Comparison of ENCODE assay signal across 16 cellular contexts in genomic region chr6:79420054-79420453, GRCh38.
A peak's percentile ranks its signal among the peaks of the same experiment; 100 is the strongest.
DNase-seq lines count a peak whose midpoint lies in the region; ATAC-seq and TF ChIP-seq lines count a peak whose summit lies in the region.
"Had no signal": no experiment of that assay in that cellular context is flagged by ENCODE, and none has a peak within 500 bp of the region (broad histone marks: within the 10 kb centered on the region; RNA-seq: fewer than 3 reads in every experiment).

No MANE protein-coding gene starts in this region.

- H3K4me1 ChIP-seq in body of pancreas (peaks cover 6% of the 10 kb centered on the region), parathyroid adenoma (no peaks in the 10 kb centered on the region), right cardiac atrium (ENCODE audit: control insufficient read depth, insufficient read depth, low read length) (no peaks in the 10 kb centered on the region)
- H3K4me1 ChIP-seq: upper lobe of right lung had no signal

- H3K27ac Mint-ChIP-seq in activated T-helper 2 cell treated with anti-CD3 and anti-CD28 coated beads, Interferon-gamma antibody, Interleukin-2, Interleukin-4, amounts not matched to agents 10 μg/mL and 5 μg/mL and 100 μg/mL, durations not matched to agents 14 hours and 24 hours and 36 hours: no peak overlapping the region
- H3K27ac Mint-ChIP-seq: activated CD4-positive, alpha-beta memory T cell treated with anti-CD3 and anti-CD28 coated beads for 36 hours; immature natural killer cell had no signal

- H3K36me3 Mint-ChIP-seq in activated T-helper 2 cell treated with anti-CD3 and anti-CD28 coated beads, Interferon-gamma antibody, Interleukin-2, Interleukin-4, amounts not matched to agents 10 μg/mL and 5 μg/mL and 100 μg/mL, durations not matched to agents 14 hours and 24 hours and 36 hours (ENCODE audit: low read depth): no peaks in the 10 kb centered on the region
- H3K36me3 Mint-ChIP-seq: activated CD4-positive, alpha-beta memory T cell treated with anti-CD3 and anti-CD28 coated beads for 36 hours; immature natural killer cell had no signal

- WGBS in body of pancreas, 2 donors: 15 to 25% methylated on average over 1 of the region's 1 CpG
- WGBS in right cardiac atrium: 40% methylated on average over 1 of the region's 1 CpG

- H3K4me2 ChIP-seq in parathyroid adenoma (ENCODE audit: low read length): no peak overlapping the region

- no peak overlapping the region for H3K9ac ChIP-seq in parathyroid adenoma

- TF ChIP-seq CTCF in body of pancreas (IDR thresholded peaks at IDR 0.05) (no peak), parathyroid adenoma (IDR thresholded peaks at IDR 0.05) (no peak)

- H2AFZ ChIP-seq in parathyroid adenoma: peak overlapping the region; percentile 69

- H3K27me3 Mint-ChIP-seq in activated T-helper 2 cell treated with anti-CD3 and anti-CD28 coated beads, Interferon-gamma antibody, Interleukin-2, Interleukin-4, amounts not matched to agents 10 μg/mL and 5 μg/mL and 100 μg/mL, durations not matched to agents 14 hours and 24 hours and 36 hours (ENCODE audit: low read depth): peaks cover 5% of the 10 kb centered on the region

- peak; percentile 54 for ATAC-seq in body of pancreas
- ATAC-seq in right cardiac atrium: no peak
- ATAC-seq: Panc1, upper lobe of right lung had no signal

- DNase-seq in NCI-H1105 treated with DMSO at 0.1 percent for 48 hours (lab: John Stamatoyannopoulos, UW) (peak; percentile 36), NCI-H1105 (lab: John Stamatoyannopoulos, UW) (no peak), LHCN-M2 (ENCODE audit: low read depth) (peak; percentile 19), body of pancreas (no peak), ACHN (no peak), right cardiac atrium (no peak)
- no peak for DNase-seq in activated T-helper 2 cell treated with anti-CD3 and anti-CD28 coated beads, Interferon-gamma antibody, Interleukin-2, Interleukin-4, amounts not matched to agents 10 μg/mL and 5 μg/mL and 100 μg/mL, durations not matched to agents 14 hours and 24 hours and 36 hours (ENCODE audit: low spot score)
- DNase-seq: activated CD4-positive, alpha-beta memory T cell treated with anti-CD3 and anti-CD28 coated beads for 36 hours; activated naive CD4-positive, alpha-beta T cell treated with Interleukin-2 at 50 U/mL for 16 hours; immature natural killer cell; T-helper 2 cell; upper lobe of right lung had no signal

- intact Hi-C loops in body of pancreas (cut with DNase I): no loop called here
- intact Hi-C loops in activated T-helper 2 cell treated with anti-CD3 and anti-CD28 coated beads, Interferon-gamma antibody, Interleukin-2, Interleukin-4, amounts not matched to agents 10 μg/mL and 5 μg/mL and 100 μg/mL, durations not matched to agents 14 hours and 24 hours and 36 hours (cut with micrococcal nuclease): no loop called here
- intact Hi-C loops in right cardiac atrium (cut with DNase I): no loop called here

- H3K27me3 ChIP-seq in body of pancreas (no peaks in the 10 kb centered on the region), parathyroid adenoma (ENCODE audit: control insufficient read depth, insufficient read depth, low read length) (no peaks in the 10 kb centered on the region), right cardiac atrium (ENCODE audit: control insufficient read depth, insufficient read depth) (no peaks in the 10 kb centered on the region)
- H3K27me3 ChIP-seq: upper lobe of right lung had no signal

- in situ Hi-C loops in ACHN (cut with HindIII; ENCODE audit: low pct_ligation_motif_present, low pct_unique_long_range_greater_than_20kb, low sequenced_read_pairs): no loop called here

- no peaks in the 10 kb centered on the region for H3K9me3 Mint-ChIP-seq in activated T-helper 2 cell treated with anti-CD3 and anti-CD28 coated beads, Interferon-gamma antibody, Interleukin-2, Interleukin-4, amounts not matched to agents 10 μg/mL and 5 μg/mL and 100 μg/mL, durations not matched to agents 14 hours and 24 hours and 36 hours
- H3K9me3 Mint-ChIP-seq: activated CD4-positive, alpha-beta memory T cell treated with anti-CD3 and anti-CD28 coated beads for 36 hours; central memory CD8-positive, alpha-beta T cell had no signal

- H3K4me3 ChIP-seq in body of pancreas (no peak overlapping the region), parathyroid adenoma (ENCODE audit: low read depth, low read length) (no peak overlapping the region), right cardiac atrium (ENCODE audit: low read length) (no peak overlapping the region)
- H3K4me3 ChIP-seq: upper lobe of right lung had no signal

- H3K4me3 Mint-ChIP-seq in activated T-helper 2 cell treated with anti-CD3 and anti-CD28 coated beads, Interferon-gamma antibody, Interleukin-2, Interleukin-4, amounts not matched to agents 10 μg/mL and 5 μg/mL and 100 μg/mL, durations not matched to agents 14 hours and 24 hours and 36 hours (ENCODE audit: low read depth): no peak overlapping the region
- H3K4me3 Mint-ChIP-seq: activated CD4-positive, alpha-beta memory T cell treated with anti-CD3 and anti-CD28 coated beads for 36 hours; central memory CD8-positive, alpha-beta T cell; immature natural killer cell had no signal

- no peaks in the 10 kb centered on the region for H3K79me2 ChIP-seq in parathyroid adenoma

- H3K36me3 ChIP-seq in body of pancreas (replicated peaks in 1 of 2; ENCODE audit: insufficient read depth in 1 of 2, low read depth in 2 of 2) (no peaks in the 10 kb centered on the region), parathyroid adenoma (ENCODE audit: control insufficient read depth, insufficient read depth, low read length) (no peaks in the 10 kb centered on the region)
- H3K36me3 ChIP-seq: upper lobe of right lung had no signal

- TF ChIP-seq POLR2A in body of pancreas (IDR thresholded peaks at IDR 0.05): no peak

- H3K27ac ChIP-seq in body of pancreas: peak overlapping the region in 1 of 4 donors; percentile 17
- no peak overlapping the region for H3K27ac ChIP-seq in parathyroid adenoma
- H3K27ac ChIP-seq in right cardiac atrium (ENCODE audit: low read length): no peak overlapping the region
- H3K27ac ChIP-seq: HL-60, upper lobe of right lung had no signal

- no peaks in the 10 kb centered on the region for H3K4me1 Mint-ChIP-seq in activated T-helper 2 cell treated with anti-CD3 and anti-CD28 coated beads, Interferon-gamma antibody, Interleukin-2, Interleukin-4, amounts not matched to agents 10 μg/mL and 5 μg/mL and 100 μg/mL, durations not matched to agents 14 hours and 24 hours and 36 hours (ENCODE audit: low read depth)
- H3K4me1 Mint-ChIP-seq: central memory CD8-positive, alpha-beta T cell; immature natural killer cell had no signal

- H3K9me3 ChIP-seq in body of pancreas (no peaks in the 10 kb centered on the region), parathyroid adenoma (ENCODE audit: control insufficient read depth, low read length) (no peaks in the 10 kb centered on the region), right cardiac atrium (ENCODE audit: control insufficient read depth, low read length) (no peaks in the 10 kb centered on the region)
- H3K9me3 ChIP-seq: upper lobe of right lung had no signal

Comparison
In these comparisons a context has a peak if more than half of its experiments do, and no peak if none do; other contexts are left out.
1. DNase-seq: peak in NCI-H1105 treated with DMSO at 0.1 percent for 48 hours (single experiment) and LHCN-M2 (single experiment); none in NCI-H1105 (single experiment), body of pancreas (0 of 4), ACHN (single experiment), activated T-helper 2 cell treated with anti-CD3 and anti-CD28 coated beads, Interferon-gamma antibody, Interleukin-2, Interleukin-4, amounts not matched to agents 10 μg/mL and 5 μg/mL and 100 μg/mL, durations not matched to agents 14 hours and 24 hours and 36 hours (single experiment) and right cardiac atrium (0 of 3).